Comparison of ENCODE assay signal across 11 cellular contexts in genomic region chr16:20673882-20674683, GRCh38. TPM values are rescaled to one million over a fixed set of nuclear protein-coding genes. Genes with fewer than 3 reads are reported as not detected.
DNase-seq lines count a peak whose midpoint lies in the region; ATAC-seq, FAIRE-seq and TF ChIP-seq lines count a peak whose summit lies in the region.
"Had no signal": no experiment of that assay in that cellular context is flagged by ENCODE, and none has a peak within 500 bp of the region (broad histone marks: within the 10 kb centered on the region; RNA-seq: fewer than 3 reads in every experiment).

No MANE protein-coding gene starts in this region.

- no peaks in the 10 kb centered on the region for H3K9me3 ChIP-seq in BLaER1 treated with 17β-estradiol and CSF1 and Interleukin-3, amounts not matched to agents 10 nM and 100 nM (replicated peaks in 1 of 11)
- H3K9me3 ChIP-seq in Loucy (ENCODE audit: insufficient read depth, low read depth, low read length) (no peaks in the 10 kb centered on the region), GM12878 (replicated peaks; ENCODE audit: control insufficient read depth, insufficient read depth, low read length) (no peaks in the 10 kb centered on the region)
- H3K9me3 ChIP-seq: BLaER1 had no signal

- peaks cover 54% of the 10 kb centered on the region for H3K4me1 Mint-ChIP-seq in mesothelial cell of epicardium

- peak; percentile 27 for ATAC-seq in GM12878
- ATAC-seq: stimulated activated naive CD8-positive, alpha-beta T cell treated with anti-CD3 and anti-CD28 coated beads, Interleukin-15, amount 100 ng/mL, for 72 hours had no signal

- RAD21 ChIA-PET in GM12878 (lab: Charles Lee; ENCODE audit: unreplicated experiment) = no interaction called here

- H3K9me3 Mint-ChIP-seq in mesothelial cell of epicardium = no peaks in the 10 kb centered on the region
- H3K9me3 Mint-ChIP-seq: activated CD4-positive, alpha-beta memory T cell treated with anti-CD3 and anti-CD28 coated beads, Interleukin-2, amount 10 ng/mL, durations not matched to agents 7 days and 5 days; stimulated activated naive CD8-positive, alpha-beta T cell treated with anti-CD3 and anti-CD28 coated beads, Interleukin-15, amount 100 ng/mL, for 72 hours had no signal

- H3K79me2 ChIP-seq in Loucy (ENCODE audit: insufficient read depth, low read length) = no peaks in the 10 kb centered on the region
- no peaks in the 10 kb centered on the region for H3K79me2 ChIP-seq in GM12878 (ENCODE audit: control insufficient read depth, insufficient read depth, low read length)

- CTCF ChIA-PET in GM12878 (lab: Yijun Ruan, JAX) = no interaction called here

- TF ChIP-seq CTCF in Loucy (conservative IDR thresholded peaks at IDR 0.05; ENCODE audit: low read length) = no peak
- TF ChIP-seq CTCF in GM12878 (IDR thresholded peaks at IDR 0.05 in 2 of 3, conservative IDR thresholded peaks at IDR 0.05 in 1 of 3; ENCODE audit: control insufficient read depth in 2 of 3, extremely low read depth in 1 of 3, insufficient read depth in 1 of 3, low read depth in 3 of 3, low read length in 3 of 3) = no peak
- no peak for TF ChIP-seq CTCF in mesothelial cell of epicardium (IDR thresholded peaks at IDR 0.05; ENCODE audit: unreplicated experiment)
- no peak for TF ChIP-seq CTCF in GM13976 (IDR thresholded peaks at IDR 0.05; ENCODE audit: borderline replicate concordance, control extremely low read depth, extremely low read depth, insufficient read depth, missing control alignments)

- TF ChIP-seq EP300 in GM12878 (IDR thresholded peaks at IDR 0.05; ENCODE audit: borderline replicate concordance in 1 of 2, control insufficient read depth in 1 of 2, low read depth in 2 of 2, low read length in 2 of 2) = no peak

- SMC1A ChIA-PET in GM12878 (lab: Charles Lee; ENCODE audit: uncharacterized antibody, unreplicated experiment) = interaction anchor here (0.7 to 1.3 kb wide), 2 partner anchors 17 to 24 kb away, joined by 3 to 5 read pairs; no protein-coding TSS in a partner anchor

- H3K9me2 ChIP-seq in Loucy (replicated peaks; ENCODE audit: low read depth, low read length) = no peaks in the 10 kb centered on the region

- peak overlapping the region in 9 of 11 experiments; percentile 57 to 81 (median 71); a peak in 18 of 22 replicates for H3K27ac ChIP-seq in BLaER1 treated with 17β-estradiol and CSF1 and Interleukin-3, amounts not matched to agents 10 nM and 100 nM
- no peak overlapping the region for H3K27ac ChIP-seq in GM12878 (ENCODE audit: control insufficient read depth, insufficient read depth)
- H3K27ac ChIP-seq: BLaER1 had no signal

- DNase-seq in GM12878 (ENCODE audit: low read depth, low spot score) (no peak), mesothelial cell of epicardium (ENCODE audit: low spot score in 2 of 2, unreplicated experiment in 2 of 2) (no peak), retina (no peak), GM13976 (ENCODE audit: low spot score) (no peak)
- no peak for DNase-seq in activated CD4-positive, alpha-beta T cell treated with anti-CD3 and anti-CD28 coated beads for 4 hours
- no peak for DNase-seq in central memory CD4-positive, alpha-beta T cell
- DNase-seq: activated CD4-positive, alpha-beta memory T cell treated with anti-CD3 and anti-CD28 coated beads, Interleukin-2, amount 10 ng/mL, durations not matched to agents 7 days and 5 days; stimulated activated naive CD8-positive, alpha-beta T cell treated with anti-CD3 and anti-CD28 coated beads, Interleukin-15, amount 100 ng/mL, for 72 hours had no signal

- intact Hi-C loops in GM12878 (cut with micrococcal nuclease; ENCODE audit: unreplicated experiment) = no loop called here

- no peak for TF ChIP-seq POLR2A in GM12878 (IDR thresholded peaks at IDR 0.05; ENCODE audit: low read depth, low read length)

- no peak for TF ChIP-seq RAD21 in GM12878 (IDR thresholded peaks at IDR 0.05; ENCODE audit: insufficient read depth, low read depth, low read length)

- no TSS peak for BruUV-seq in GM12878 (replicated peaks; lab: Mats Ljungman, UMichigan)

- H2AFZ ChIP-seq in Loucy (ENCODE audit: low read length) (peak overlapping the region; percentile 37; the same call in 1 of the 2 replicates), GM12878 (ENCODE audit: control insufficient read depth, low read depth, low read length) (peak overlapping the region; percentile 37; the same call in 1 of the 2 replicates)

- peak overlapping the region in 9 of 11 experiments; percentile 17 to 62 (median 42); a peak in 13 of 22 replicates for H3K9ac ChIP-seq in BLaER1 treated with 17β-estradiol and CSF1 and Interleukin-3, amounts not matched to agents 10 nM and 100 nM
- H3K9ac ChIP-seq in Loucy (ENCODE audit: low read depth, low read length, poor library complexity, severe bottlenecking) = no peak overlapping the region
- H3K9ac ChIP-seq in GM12878 (ENCODE audit: control insufficient read depth, insufficient read depth, low read length) = no peak overlapping the region
- H3K9ac ChIP-seq: BLaER1 had no signal

- H4K20me1 ChIP-seq in BLaER1 treated with 17β-estradiol and CSF1 and Interleukin-3, amounts not matched to agents 10 nM and 100 nM = no peaks in the 10 kb centered on the region
- H4K20me1 ChIP-seq in Loucy (ENCODE audit: insufficient read depth, low read length, poor library complexity, severe bottlenecking) = no peaks in the 10 kb centered on the region
- H4K20me1 ChIP-seq in GM12878 (ENCODE audit: control insufficient read depth, insufficient read depth) = no peaks in the 10 kb centered on the region
- H4K20me1 ChIP-seq: BLaER1 had no signal

- POLR2A ChIA-PET in GM12878 (lab: Charles Lee) = no interaction called here

- peak overlapping the region in 2 of 10 experiments; percentile 18 to 50; a peak in 3 of 20 replicates for H3K4me3 ChIP-seq in BLaER1 treated with 17β-estradiol and CSF1 and Interleukin-3, amounts not matched to agents 10 nM and 100 nM
- H3K4me3 ChIP-seq in Loucy (ENCODE audit: low read length, poor library complexity, severe bottlenecking) = no peak overlapping the region
- H3K4me3 ChIP-seq in GM12878 = no peak overlapping the region
- H3K4me3 ChIP-seq: BLaER1 had no signal

- no peaks in the 10 kb centered on the region for H3K27me3 ChIP-seq in BLaER1 treated with 17β-estradiol and CSF1 and Interleukin-3, amounts not matched to agents 10 nM and 100 nM
- H3K27me3 ChIP-seq in Loucy (ENCODE audit: insufficient read depth, low read length, poor library complexity, severe bottlenecking) = no peaks in the 10 kb centered on the region
- no peaks in the 10 kb centered on the region for H3K27me3 ChIP-seq in GM12878 (replicated peaks in 1 of 2; ENCODE audit: control insufficient read depth in 2 of 2, insufficient read depth in 2 of 2, low read length in 1 of 2)
- H3K27me3 ChIP-seq: BLaER1 had no signal

- H3K36me3 Mint-ChIP-seq in mesothelial cell of epicardium = no peaks in the 10 kb centered on the region

- no peak for FAIRE-seq in GM12878 (lab: Jason Lieb, UNC)

- peak overlapping the region; percentile 74 for H3K4me3 Mint-ChIP-seq in mesothelial cell of epicardium
- H3K4me3 Mint-ChIP-seq: activated CD4-positive, alpha-beta memory T cell treated with anti-CD3 and anti-CD28 coated beads, Interleukin-2, amount 10 ng/mL, durations not matched to agents 7 days and 5 days had no signal

- H3K27me3 Mint-ChIP-seq in mesothelial cell of epicardium (ENCODE audit: low read depth) = no peaks in the 10 kb centered on the region
- H3K27me3 Mint-ChIP-seq: stimulated activated naive CD8-positive, alpha-beta T cell treated with anti-CD3 and anti-CD28 coated beads, Interleukin-15, amount 100 ng/mL, for 72 hours had no signal

- WGBS in GM12878 (ENCODE audit: insufficient coverage, insufficient replicate concordance, low lambda C conversion rate, missing lambda C conversion rate) = 43% methylated on average over 1 of the region's 1 CpG

- no peaks in the 10 kb centered on the region for H3F3A ChIP-seq in Loucy (ENCODE audit: low read depth)

- no peaks in the 10 kb centered on the region for H3K36me3 ChIP-seq in BLaER1 treated with 17β-estradiol and CSF1 and Interleukin-3, amounts not matched to agents 10 nM and 100 nM
- H3K36me3 ChIP-seq in Loucy (ENCODE audit: insufficient read depth, low read length) = no peaks in the 10 kb centered on the region
- no peaks in the 10 kb centered on the region for H3K36me3 ChIP-seq in GM12878 (ENCODE audit: control insufficient read depth in 2 of 2, insufficient read depth in 2 of 2, low read length in 1 of 2)
- H3K36me3 ChIP-seq: BLaER1 had no signal

- peak overlapping the region in 10 of 11 experiments; percentile 29 to 74 (median 56); a peak in 19 of 22 replicates for H3K4me2 ChIP-seq in BLaER1 treated with 17β-estradiol and CSF1 and Interleukin-3, amounts not matched to agents 10 nM and 100 nM
- H3K4me2 ChIP-seq in Loucy (ENCODE audit: low read depth, low read length, poor library complexity, severe bottlenecking) (peak overlapping the region; percentile 17), GM12878 (ENCODE audit: control insufficient read depth, insufficient read depth) (0 out of 2 replicates have a peak overlapping the region, but pooled peaks have one; percentile 33)
- H3K4me2 ChIP-seq: BLaER1 had no signal

- H3K4me1 ChIP-seq in BLaER1 treated with 17β-estradiol and CSF1 and Interleukin-3, amounts not matched to agents 10 nM and 100 nM = peaks cover 6 to 40% (median 37%) of the 10 kb centered on the region in 10 experiments; a peak in 17 of 20 replicates
- H3K4me1 ChIP-seq in Loucy (ENCODE audit: insufficient read depth, low read length, poor library complexity, severe bottlenecking) = peaks cover 17% of the 10 kb centered on the region
- peaks cover 22% of the 10 kb centered on the region for H3K4me1 ChIP-seq in GM12878 (ENCODE audit: control insufficient read depth, insufficient read depth, low read length)
- H3K4me1 ChIP-seq: BLaER1 had no signal

- in situ Hi-C loops in GM12878 (cut with MboI) = no loop called here
- in situ Hi-C loops in GM13976 (cut with MboI; ENCODE audit: low sequenced_read_pairs, unreplicated experiment) = no loop called here

- H3K27ac Mint-ChIP-seq in mesothelial cell of epicardium = peak overlapping the region; percentile 94
- H3K27ac Mint-ChIP-seq: activated CD4-positive, alpha-beta memory T cell treated with anti-CD3 and anti-CD28 coated beads, Interleukin-2, amount 10 ng/mL, durations not matched to agents 7 days and 5 days had no signal

RNA-seq across cellular contexts. Expression of gene ACSM1, which starts 23.4 kb away (rescaled TPM):
- 0.76 and 1.0 TPM in 2 replicates for total RNA-seq in GM12878 (2013; cell fraction: nucleolus; rRNA removed)
- 0.22 TPM in 1 of 2 replicates, not detected in the other for total RNA-seq in GM12878 (2014; rRNA removed)
- 0.09 and 0.22 TPM in 2 replicates for total RNA-seq in GM12878 (2014; rRNA removed; fragmentation: Illumina TruSeq; extraction: Trizol)
- total RNA-seq in GM12878 (2021) = not detected in 2 replicates
- not detected for polyA plus RNA-seq in GM12878 (2011; ENCODE audit: low read depth)
- polyA plus RNA-seq in GM12878 (2011; rRNA removed) = 0.15 and 0.26 TPM in 2 replicates
- polyA plus RNA-seq in GM12878 (2011; cell fraction: cytosol; rRNA removed) = 0.15 TPM in 2 replicates
- polyA plus RNA-seq in GM12878 (2011; cell fraction: nucleus; rRNA removed) = 0.23 and 0.82 TPM in 2 replicates
- not detected in 2 replicates for polyA plus RNA-seq in GM12878 (2012)
- polyA plus RNA-seq in GM12878 (2014; fragmentation: Illumina TruSeq; extraction: Trizol) = 0.13 and 0.55 TPM in 2 replicates
- under 1 TPM; 0.11 TPM for polyA plus RNA-seq in GM12878 (2014; fragmentation: Nextera tagmentation; extraction: Ambion mirVana)
- 0.14 and 0.22 TPM in 2 replicates for polyA plus RNA-seq in GM12878 (2014; rRNA removed)
- polyA plus RNA-seq in GM12878 (2016; fragmentation: Nextera tagmentation; extraction: Ambion mirVana) = not detected
- 0.26 TPM in 1 of 2 replicates, not detected in the other for polyA minus RNA-seq in GM12878 (2011; rRNA and poly(A)+ RNA removed)
- polyA minus RNA-seq in GM12878 (2011; cell fraction: cytosol; rRNA and poly(A)+ RNA removed) = not detected in 2 replicates
- 0.12 TPM in 1 of 2 replicates, not detected in the other for polyA minus RNA-seq in GM12878 (2011; cell fraction: nucleus; rRNA and poly(A)+ RNA removed)
- 0.66 to 0.97 TPM (median 0.76 TPM) in 3 replicates for total RNA-seq in mesothelial cell of epicardium
- total RNA-seq: activated CD4-positive, alpha-beta memory T cell treated with anti-CD3 and anti-CD28 coated beads, Interleukin-2, amount 10 ng/mL, durations not matched to agents 7 days and 5 days had no signal

Comparison
In these comparisons a context has a peak if more than half of its experiments do, and no peak if none do; other contexts are left out.
1. H3K9ac ChIP-seq: peak in BLaER1 treated with 17β-estradiol and CSF1 and Interleukin-3, amounts not matched to agents 10 nM and 100 nM (9 of 11); none in Loucy (single experiment) and GM12878 (single experiment).
2. Peak in every context shown above with its lines, with median percentiles within 50 percentile points of each other: H3K4me2 ChIP-seq.